16 cellular contexts compared by ENCODE assay signal in the genomic region with DNA sequence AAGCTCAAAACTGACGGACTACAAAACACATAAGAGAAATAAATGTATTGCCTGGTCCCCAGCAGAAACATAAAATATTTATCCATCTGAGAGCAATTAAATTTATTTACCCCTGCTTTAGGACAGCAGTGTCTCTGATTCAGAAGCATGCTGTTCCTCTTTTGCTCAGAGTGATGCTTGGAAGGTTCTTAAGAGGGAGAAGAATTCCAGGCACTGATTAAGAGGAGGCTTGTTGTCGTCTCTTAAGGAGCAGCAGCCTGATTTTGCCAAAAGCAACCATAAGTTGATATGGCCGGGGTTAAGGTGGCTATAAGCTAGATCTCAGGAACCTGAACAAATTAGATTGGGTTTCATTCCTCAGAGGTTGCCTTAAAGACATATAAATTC. TPM values are rescaled to one million over a fixed set of nuclear protein-coding genes. Genes with fewer than 3 reads are reported as not detected.
DNase-seq lines count a peak whose midpoint lies in the region; ATAC-seq and TF ChIP-seq lines count a peak whose summit lies in the region.
"Had no signal": no experiment of that assay in that cellular context is flagged by ENCODE, and none has a peak within 500 bp of the region (broad histone marks: within the 10 kb centered on the region; RNA-seq: fewer than 3 reads in every experiment).

No MANE protein-coding gene starts in this region.

- H3K4me3 Mint-ChIP-seq in osteocyte (ENCODE audit: unreplicated experiment): peak overlapping the region; percentile 46
- H3K4me3 Mint-ChIP-seq: activated B cell treated with CpG ODN at 0.5 μM for 24 hours; activated CD8-positive, alpha-beta memory T cell treated with anti-CD3 and anti-CD28 coated beads, Interleukin-2, amount 10 ng/mL, durations not matched to agents 7 days and 5 days had no signal

- no peak overlapping the region for H3K4me3 ChIP-seq in right cardiac atrium (ENCODE audit: low read length)
- H3K4me3 ChIP-seq in tibial nerve: no peak overlapping the region
- H3K4me3 ChIP-seq: HAP-1 had no signal

- H3K4me1 ChIP-seq in right cardiac atrium (ENCODE audit: control insufficient read depth, insufficient read depth, low read length): peaks cover 2% of the 10 kb centered on the region
- H3K4me1 ChIP-seq in tibial nerve: peaks cover 0 to 18% (median 0%) of the 10 kb centered on the region in 4 donors

- TF ChIP-seq EP300 in tibial nerve (IDR thresholded peaks at IDR 0.05): no peak

- peaks cover 77% of the 10 kb centered on the region for H3K4me1 Mint-ChIP-seq in osteocyte (ENCODE audit: unreplicated experiment)
- H3K4me1 Mint-ChIP-seq: activated B cell treated with CpG ODN at 0.5 μM for 24 hours; activated CD8-positive, alpha-beta memory T cell treated with anti-CD3 and anti-CD28 coated beads, Interleukin-2, amount 10 ng/mL, durations not matched to agents 7 days and 5 days had no signal

- 34% methylated on average over 3 of the region's 3 CpGs for WGBS in right cardiac atrium
- WGBS in tibial nerve, 2 donors: 60 to 63% methylated on average over 3 of the region's 3 CpGs

- H3K36me3 Mint-ChIP-seq in osteocyte (ENCODE audit: unreplicated experiment): peaks cover 12% of the 10 kb centered on the region
- H3K36me3 Mint-ChIP-seq: activated CD8-positive, alpha-beta memory T cell treated with anti-CD3 and anti-CD28 coated beads, Interleukin-2, amount 10 ng/mL, durations not matched to agents 7 days and 5 days had no signal

- DNase-seq in left ventricle myocardium superior (no peak), right cardiac atrium (no peak), osteocyte (ENCODE audit: extremely low spot score, unreplicated experiment) (no peak), tibial nerve (ENCODE audit: low spot score in 2 of 2) (no peak), SIG-M5 treated with dmso at 0.1 percent for 504 hours (lab: John Stamatoyannopoulos, UW; ENCODE audit: unreplicated experiment) (no peak)
- no peak for DNase-seq in stimulated activated CD4-positive, alpha-beta T cell treated with anti-CD3 and anti-CD28 coated beads, Interleukin-2, amount 100 ng/mL, for 24 hours
- no peak for DNase-seq in NK-92 treated with Interleukin-12 subunit alpha and Interleukin-12 subunit beta, amount 100 ng/mL, for 24 hours (lab: John Stamatoyannopoulos, UW)
- DNase-seq: activated B cell treated with CpG ODN at 0.5 μM for 24 hours; activated CD8-positive, alpha-beta memory T cell treated with anti-CD3 and anti-CD28 coated beads, Interleukin-2, amount 10 ng/mL, durations not matched to agents 7 days and 5 days; kidney; NCI-H1417; posterior cingulate gyrus; stimulated activated CD4-positive, alpha-beta T cell treated with anti-CD3 and anti-CD28 coated beads, Interleukin-1b, Interleukin-23, amount 100 ng/mL, for 48 hours had no signal

- TF ChIP-seq CTCF in osteocyte (IDR thresholded peaks at IDR 0.05) (no peak), tibial nerve (IDR thresholded peaks at IDR 0.05) (no peak)

- H3K27ac ChIP-seq in right cardiac atrium (ENCODE audit: low read length): no peak overlapping the region
- H3K27ac ChIP-seq in cingulate gyrus (ENCODE audit: low read depth, low read length): peak overlapping the region; percentile 60
- peak overlapping the region in 2 of 4 donors; percentile 45 to 58 for H3K27ac ChIP-seq in tibial nerve
- H3K27ac ChIP-seq: KMS-11 had no signal

- intact Hi-C loops in left ventricle myocardium superior (cut with micrococcal nuclease): no loop called here
- intact Hi-C loops in right cardiac atrium (cut with DNase I): no loop called here

- ATAC-seq in left ventricle myocardium superior (peak; percentile 6), right cardiac atrium (no peak)
- ATAC-seq: activated CD8-positive, alpha-beta memory T cell treated with anti-CD3 and anti-CD28 coated beads, Interleukin-2, amount 10 ng/mL, durations not matched to agents 7 days and 5 days had no signal

- no peaks in the 10 kb centered on the region for H3K27me3 Mint-ChIP-seq in osteocyte (ENCODE audit: unreplicated experiment)
- H3K27me3 Mint-ChIP-seq: activated CD8-positive, alpha-beta memory T cell treated with anti-CD3 and anti-CD28 coated beads, Interleukin-2, amount 10 ng/mL, durations not matched to agents 7 days and 5 days had no signal

- H3K36me3 ChIP-seq in tibial nerve: no peaks in the 10 kb centered on the region
- H3K36me3 ChIP-seq: HAP-1 had no signal

- H3K9me3 ChIP-seq in right cardiac atrium (ENCODE audit: control insufficient read depth, low read length): no peaks in the 10 kb centered on the region
- no peaks in the 10 kb centered on the region for H3K9me3 ChIP-seq in tibial nerve
- H3K9me3 ChIP-seq: HAP-1 had no signal

- H3K9me3 Mint-ChIP-seq in osteocyte (ENCODE audit: unreplicated experiment): no peaks in the 10 kb centered on the region
- H3K9me3 Mint-ChIP-seq: activated B cell treated with CpG ODN at 0.5 μM for 24 hours had no signal

- no peaks in the 10 kb centered on the region for H3K27me3 ChIP-seq in right cardiac atrium (ENCODE audit: control insufficient read depth, insufficient read depth)
- no peaks in the 10 kb centered on the region for H3K27me3 ChIP-seq in tibial nerve

- TF ChIP-seq POLR2A in tibial nerve (IDR thresholded peaks at IDR 0.05): no peak

- peak overlapping the region; percentile 91 for H3K27ac Mint-ChIP-seq in osteocyte (ENCODE audit: unreplicated experiment)
- H3K27ac Mint-ChIP-seq: activated B cell treated with CpG ODN at 0.5 μM for 24 hours; activated CD8-positive, alpha-beta memory T cell treated with anti-CD3 and anti-CD28 coated beads, Interleukin-2, amount 10 ng/mL, durations not matched to agents 7 days and 5 days had no signal

RNA-seq across cellular contexts. Expression of a gene that starts 25.8 kb away (rescaled TPM):
- total RNA-seq in left ventricle myocardium superior: 129 TPM
- 100 to 1,000 TPM in 3 of 4 donors, 10 to 100 TPM in 1; 90.7 to 127 (median 111) TPM for total RNA-seq in right cardiac atrium
- 66.1 TPM for polyA plus RNA-seq in right cardiac atrium
- total RNA-seq in osteocyte: 71.8 and 83.6 TPM in 2 replicates
- 10 to 100 TPM in 1 of 4 donors, 1 to 10 TPM in 3; 4.2 to 11.8 (median 4.8) TPM for total RNA-seq in tibial nerve
- total RNA-seq: activated B cell treated with CpG ODN at 0.5 μM for 24 hours; activated CD8-positive, alpha-beta memory T cell treated with anti-CD3 and anti-CD28 coated beads, Interleukin-2, amount 10 ng/mL, durations not matched to agents 7 days and 5 days had no signal
